ENCODE assay signal across 8 cellular contexts in genomic region chr1:71046891-71047634, GRCh38. TPM values are rescaled to one million over a fixed set of nuclear protein-coding genes. Genes with fewer than 3 reads are reported as not detected.
DNase-seq lines count a peak whose midpoint lies in the region; ATAC-seq, FAIRE-seq and TF ChIP-seq lines count a peak whose summit lies in the region.

No MANE protein-coding gene starts in this region.

- no peak for TF ChIP-seq RAD21 in H1 (IDR thresholded peaks at IDR 0.05 in 1 of 2, conservative IDR thresholded peaks at IDR 0.05 in 1 of 2; ENCODE audit: low read depth in 2 of 2, low read length in 2 of 2)

- ATAC-seq in GM19035 (IDR thresholded peaks at IDR 0.05; ENCODE audit: unreplicated experiment), result peak; percentile 27
- ATAC-seq in SK-N-SH treated with all-trans-retinoic acid at 6 μM for 48 hours, result peak; percentile 53
- ATAC-seq in aorta (ENCODE audit: low FRiP score), result peak; percentile 75

- no peak overlapping the region for H3K56ac ChIP-seq in H1 (replicated peaks; ENCODE audit: insufficient read length, low read depth, low read length)

- no peak overlapping the region for H4K5ac ChIP-seq in H1 (ENCODE audit: insufficient read length, low read depth, low read length)

- peak overlapping the region; percentile 92 for H4K8ac ChIP-seq in H1 (ENCODE audit: extremely low read depth, insufficient read depth, low read length)

- H4K20me1 ChIP-seq in H1 (replicated peaks in 1 of 2; ENCODE audit: control insufficient read depth in 1 of 2, insufficient read depth in 2 of 2, low read length in 2 of 2), result no peaks in the 10 kb centered on the region

- peak overlapping the region; percentile 99 for H2BK12ac ChIP-seq in H1 (ENCODE audit: low read depth, low read length)

- H3K79me1 ChIP-seq in H1 (ENCODE audit: low read depth, low read length), result no peaks in the 10 kb centered on the region

- H3K14ac ChIP-seq in H1 (ENCODE audit: insufficient read length), result no peak overlapping the region

- CTCF ChIA-PET in A673 (lab: Charles Lee) (interaction anchor here (1.0 kb wide), 1 partner anchor 18 kb away, joined by 4 read pairs; no protein-coding TSS in a partner anchor), H1 (lab: Charles Lee; ENCODE audit: partially characterized antibody) (interaction anchor here (0.6 to 2.0 kb wide), 6 partner anchors 58 to 520 kb away, joined by 3 to 5 read pairs (median 4); no protein-coding TSS in a partner anchor)

- peak overlapping the region; percentile 95 for H4K91ac ChIP-seq in H1 (replicated peaks; ENCODE audit: insufficient read length, low read length)

- H2AFZ ChIP-seq in H1 (ENCODE audit: low read length), result peak overlapping the region; percentile 100

- 31% methylated on average over 72 of the region's 73 CpGs; no CpG with 5 or more reads in 1 of the 2 experiments for WGBS in H1 (ENCODE audit: extremely low coverage in 1 of 2, insufficient coverage in 1 of 2, insufficient read length in 1 of 2, insufficient replicate concordance in 2 of 2, low coverage in 1 of 2, low lambda C conversion rate in 2 of 2, missing lambda C conversion rate in 1 of 2), 2 experiments
- WGBS in aorta, 2 donors, result 1% methylated on average over 65 to 73 of the region's 73 CpGs

- no peak for TF ChIP-seq EP300 in H1 (IDR thresholded peaks at IDR 0.05; ENCODE audit: borderline replicate concordance in 1 of 2, low read depth in 2 of 2, low read length in 2 of 2)

- no peak overlapping the region for H3K4ac ChIP-seq in H1 (replicated peaks; ENCODE audit: insufficient read length, low read depth, low read length)

- TF ChIP-seq POLR2A in H1 (IDR thresholded peaks at IDR 0.05; ENCODE audit: control extremely low read depth in 1 of 2, low read depth in 2 of 2, low read length in 2 of 2), result no peak

- H2BK5ac ChIP-seq in H1 (ENCODE audit: low read depth, low read length), result peak overlapping the region; percentile 31; the same call in 1 of the 2 replicates

- BruUV-seq in A673 (replicated peaks; lab: Mats Ljungman, UMichigan), result no TSS peak

- peak overlapping the region; percentile 54; the same call in 1 of the 2 replicates for H2BK15ac ChIP-seq in H1 (ENCODE audit: low read length)

- POLR2A ChIA-PET in A673 (lab: Charles Lee; ENCODE audit: low non-redundant PET), result no interaction called here
- POLR2A ChIA-PET in H1 (lab: Charles Lee; ENCODE audit: partially characterized antibody), result interaction anchor here (1.3 kb wide), 1 partner anchor 11 kb away, joined by 4 read pairs; no protein-coding TSS in a partner anchor

- H3K23me2 ChIP-seq in H1 (ENCODE audit: low read depth, low read length), result peaks cover 10% of the 10 kb centered on the region; the same call in 1 of the 2 replicates

- intact Hi-C loops in A673 (cut with micrococcal nuclease; ENCODE audit: unreplicated experiment) (loop anchor here (2.0 to 10.0 kb wide), 3 partner anchors 310 to 612 kb away; no protein-coding TSS in a partner anchor), aorta (cut with DNase I) (loop anchor here (5.0 to 10.0 kb wide), 4 partner anchors 92 to 520 kb away; no protein-coding TSS in a partner anchor)

- H3K23ac ChIP-seq in H1 (ENCODE audit: insufficient read length), result no peak overlapping the region

- H3K27ac ChIP-seq in A673 (ENCODE audit: low read depth, low read length, poor library complexity, severe bottlenecking) (peak overlapping the region; percentile 79), H1 (ENCODE audit: low read depth, low read length) (no peak overlapping the region), aorta (ENCODE audit: low read depth in 1 of 2, low read length in 2 of 2) (peak overlapping the region; percentile 1 to 66)

- H2BK20ac ChIP-seq in H1 (ENCODE audit: low read length), result peak overlapping the region; percentile 6; the same call in 1 of the 2 replicates

- no peaks in the 10 kb centered on the region for H3K79me2 ChIP-seq in H1 (ENCODE audit: control insufficient read depth in 1 of 2, insufficient read depth in 2 of 2, low read length in 2 of 2)

- DNase-seq in A673 (ENCODE audit: low spot score) (peak; percentile 63), H1 (ENCODE audit: low read depth in 1 of 2, low spot score in 2 of 2) (peak in 1 of 2 experiments; percentile 76), aorta (peak; percentile 55 to 78), putamen (ENCODE audit: low spot score) (no peak), 8988T (no peak)

- H3K18ac ChIP-seq in H1 (ENCODE audit: extremely low read depth, low read length), result peak overlapping the region; percentile 78

- H2AK5ac ChIP-seq in H1 (ENCODE audit: low read depth, low read length), result no peak overlapping the region

- H2BK120ac ChIP-seq in H1 (replicated peaks; ENCODE audit: low read depth, low read length), result no peak overlapping the region

- H3K27me3 ChIP-seq in A673 (replicated peaks; ENCODE audit: insufficient read depth, low read depth, low read length, poor library complexity), result no peaks in the 10 kb centered on the region
- H3K27me3 ChIP-seq in H1 (replicated peaks in 1 of 4; ENCODE audit: control insufficient read depth in 3 of 4, extremely low read depth in 1 of 4, insufficient read depth in 3 of 4, low read length in 3 of 4), result peaks cover 17 to 28% (median 21%) of the 10 kb centered on the region in 4 experiments
- H3K27me3 ChIP-seq in mononuclear cell (ENCODE audit: insufficient read depth, low read length), result peaks cover 59% of the 10 kb centered on the region
- no peaks in the 10 kb centered on the region for H3K27me3 ChIP-seq in aorta (ENCODE audit: control insufficient read depth in 1 of 2, insufficient read depth in 2 of 2, low read length in 1 of 2)

- H3K36me3 ChIP-seq in A673 (ENCODE audit: insufficient read depth, low read length, poor library complexity, severe bottlenecking), result peaks cover 5% of the 10 kb centered on the region
- no peaks in the 10 kb centered on the region for H3K36me3 ChIP-seq in H1 (ENCODE audit: control insufficient read depth in 2 of 4, insufficient read depth in 4 of 4, low read length in 3 of 4)
- H3K36me3 ChIP-seq in aorta (ENCODE audit: control insufficient read depth in 1 of 2, insufficient read depth in 2 of 2, low read length in 1 of 2), result no peaks in the 10 kb centered on the region

- peaks cover 44% of the 10 kb centered on the region for H3K4me1 ChIP-seq in A673 (ENCODE audit: insufficient read depth, low read length, poor library complexity, severe bottlenecking)
- H3K4me1 ChIP-seq in H1 (replicated peaks in 1 of 4; ENCODE audit: control insufficient read depth in 3 of 4, insufficient read depth in 4 of 4, low read length in 3 of 4), result peaks cover 0 to 7% (median 3%) of the 10 kb centered on the region in 4 experiments; a peak in 4 of 7 replicates
- peaks cover 20% of the 10 kb centered on the region for H3K4me1 ChIP-seq in mononuclear cell (ENCODE audit: insufficient read depth, low read length)
- H3K4me1 ChIP-seq in aorta (ENCODE audit: control insufficient read depth in 1 of 2, insufficient read depth in 2 of 2, low read length in 2 of 2), result no peaks in the 10 kb centered on the region

- H3K4me3 ChIP-seq in A673 (ENCODE audit: low read depth, low read length, poor library complexity, severe bottlenecking), result peak overlapping the region; percentile 85
- H3K4me3 ChIP-seq in H1 (ENCODE audit: extremely low read depth in 1 of 4, insufficient read depth in 2 of 4, low read depth in 3 of 4, low read length in 4 of 4), result peak overlapping the region; percentile 38 to 69 (median 63)
- peak overlapping the region; percentile 28 for H3K4me3 ChIP-seq in mononuclear cell (ENCODE audit: low read length)
- H3K4me3 ChIP-seq in aorta (ENCODE audit: low read length in 2 of 2), result peak overlapping the region; percentile 50 to 82

- TF ChIP-seq CTCF in A673 (conservative IDR thresholded peaks at IDR 0.05; ENCODE audit: low read depth, low read length) (no peak), H1 (IDR thresholded peaks at IDR 0.05; ENCODE audit: control extremely low read depth in 1 of 3, insufficient read depth in 1 of 3, low read depth in 1 of 3, low read length in 3 of 3) (no peak)

- FAIRE-seq in H1 (lab: Jason Lieb, UNC), result no peak

- peak overlapping the region in 1 of 4 experiments; percentile 47; a peak in 2 of 7 replicates for H3K9ac ChIP-seq in H1 (replicated peaks in 1 of 4; ENCODE audit: extremely low read depth in 1 of 4, low read depth in 3 of 4, low read length in 3 of 4)

- H3K9me3 ChIP-seq in A673 (ENCODE audit: low read depth, low read length, poor library complexity, severe bottlenecking), result no peaks in the 10 kb centered on the region
- H3K9me3 ChIP-seq in H1 (ENCODE audit: insufficient read depth in 2 of 2, low read depth in 1 of 2, low read length in 1 of 2), result no peaks in the 10 kb centered on the region
- no peaks in the 10 kb centered on the region for H3K9me3 ChIP-seq in mononuclear cell (ENCODE audit: low read depth, low read length)
- no peaks in the 10 kb centered on the region for H3K9me3 ChIP-seq in aorta (ENCODE audit: control insufficient read depth, low read length)

- peak overlapping the region; percentile 84 to 100 for H3K4me2 ChIP-seq in H1 (ENCODE audit: insufficient read depth in 1 of 2, low read depth in 2 of 2, low read length in 2 of 2)

TF ChIP-seq in H1, 55 proteins besides CTCF, POLR2A, EP300 and RAD21 (continues in another document):
- TF ChIP-seq ASH2L (IDR thresholded peaks at IDR 0.05; ENCODE audit: low read length), result peak; percentile 83

RNA-seq across cellular contexts. Expression of gene PTGER3, which starts 0.6 kb away (rescaled TPM):
- total RNA-seq in A673 (2021) (96.0 and 107 TPM in 2 replicates), mononuclear cell (0.52 TPM), aorta (10 to 100 TPM; 32.7 to 40.0 TPM)
- 0.82 and 1.2 TPM in 2 replicates for total RNA-seq in H1 (2021; fragmentation: NEBNext Ultra II Directional; extraction: Animal tissue kit (Norgen Biotek cat#: 25700))
- polyA plus RNA-seq in H1 (2011; rRNA removed) (0.38 and 0.71 TPM in 2 replicates), aorta (10 to 100 TPM; 14.9 to 15.2 TPM)
- polyA plus RNA-seq in H1 (2011; cell fraction: cytosol; rRNA removed), result 0.23 TPM
- 1.2 TPM for polyA plus RNA-seq in H1 (2011; cell fraction: nucleus; rRNA removed)
- polyA plus RNA-seq in H1 (2012, experiment 1 of 2), result 0.19 to 0.54 TPM (median 0.35 TPM) in 4 replicates
- polyA plus RNA-seq in H1 (2012, experiment 2 of 2), result 0.04 TPM
- polyA plus RNA-seq in H1 (2013, experiment 1 of 2), result 0.57 TPM
- 0.50 TPM for polyA plus RNA-seq in H1 (2013, experiment 2 of 2)
- 0.61 and 0.73 TPM in 2 replicates for polyA minus RNA-seq in H1 (2011; rRNA and poly(A)+ RNA removed)
- polyA minus RNA-seq in H1 (2011; cell fraction: cytosol; rRNA and poly(A)+ RNA removed), result 0.15 TPM
- 2.3 TPM for polyA minus RNA-seq in H1 (2011; cell fraction: nucleus; rRNA and poly(A)+ RNA removed)

RNA-seq across cellular contexts. Expression of gene ZRANB2, which starts 33.8 kb away (rescaled TPM):
- total RNA-seq in A673 (2021) (112 and 113 TPM in 2 replicates), mononuclear cell (56.9 TPM), aorta (100 to 1,000 TPM in 1 of 2 donors, 10 to 100 TPM in 1; 91.8 to 118 TPM)
- total RNA-seq in H1 (2021; fragmentation: NEBNext Ultra II Directional; extraction: Animal tissue kit (Norgen Biotek cat#: 25700)), result 94.1 and 103 TPM in 2 replicates
- polyA plus RNA-seq in H1 (2011; rRNA removed) (21.4 and 35.8 TPM in 2 replicates), aorta (100 to 1,000 TPM in 1 of 2 donors, 10 to 100 TPM in 1; 26.3 to 109 TPM)
- polyA plus RNA-seq in H1 (2011; cell fraction: cytosol; rRNA removed), result 66.5 TPM
- 34.5 TPM for polyA plus RNA-seq in H1 (2011; cell fraction: nucleus; rRNA removed)
- 56.6 to 105 TPM (median 63.5 TPM) in 4 replicates for polyA plus RNA-seq in H1 (2012, experiment 1 of 2)
- polyA plus RNA-seq in H1 (2012, experiment 2 of 2), result 5.1 TPM
- polyA plus RNA-seq in H1 (2013, experiment 1 of 2), result 114 TPM
- 104 TPM for polyA plus RNA-seq in H1 (2013, experiment 2 of 2)
- 25.6 and 38.6 TPM in 2 replicates for polyA minus RNA-seq in H1 (2011; rRNA and poly(A)+ RNA removed)
- polyA minus RNA-seq in H1 (2011; cell fraction: cytosol; rRNA and poly(A)+ RNA removed), result 31.3 TPM
- 52.2 TPM for polyA minus RNA-seq in H1 (2011; cell fraction: nucleus; rRNA and poly(A)+ RNA removed)

Comparison
In these comparisons a context has a peak if more than half of its experiments do, and no peak if none do; other contexts are left out.
1. DNase-seq: peak in A673 (single experiment) and aorta (2 of 2); none in putamen (single experiment) and 8988T (single experiment).
2. H3K4me3 ChIP-seq: peak in every context shown above with its lines; median percentile 85 in A673; 66 in aorta; 63 in H1; 28 in mononuclear cell.
3. RNA of gene PTGER3, which starts 0.6 kb away (total RNA-seq): 96.0 to 107 TPM in A673 and 32.7 to 40.0 TPM in aorta; 0.82 to 1.2 TPM in H1 and 0.52 TPM in mononuclear cell (single experiment); every median in the first group is over 10 times any median in the second.
4. Peak in every context shown above with its lines, with median percentiles within 50 percentile points of each other: ATAC-seq.